11 cellular contexts compared by ENCODE assay signal in the genomic region with DNA sequence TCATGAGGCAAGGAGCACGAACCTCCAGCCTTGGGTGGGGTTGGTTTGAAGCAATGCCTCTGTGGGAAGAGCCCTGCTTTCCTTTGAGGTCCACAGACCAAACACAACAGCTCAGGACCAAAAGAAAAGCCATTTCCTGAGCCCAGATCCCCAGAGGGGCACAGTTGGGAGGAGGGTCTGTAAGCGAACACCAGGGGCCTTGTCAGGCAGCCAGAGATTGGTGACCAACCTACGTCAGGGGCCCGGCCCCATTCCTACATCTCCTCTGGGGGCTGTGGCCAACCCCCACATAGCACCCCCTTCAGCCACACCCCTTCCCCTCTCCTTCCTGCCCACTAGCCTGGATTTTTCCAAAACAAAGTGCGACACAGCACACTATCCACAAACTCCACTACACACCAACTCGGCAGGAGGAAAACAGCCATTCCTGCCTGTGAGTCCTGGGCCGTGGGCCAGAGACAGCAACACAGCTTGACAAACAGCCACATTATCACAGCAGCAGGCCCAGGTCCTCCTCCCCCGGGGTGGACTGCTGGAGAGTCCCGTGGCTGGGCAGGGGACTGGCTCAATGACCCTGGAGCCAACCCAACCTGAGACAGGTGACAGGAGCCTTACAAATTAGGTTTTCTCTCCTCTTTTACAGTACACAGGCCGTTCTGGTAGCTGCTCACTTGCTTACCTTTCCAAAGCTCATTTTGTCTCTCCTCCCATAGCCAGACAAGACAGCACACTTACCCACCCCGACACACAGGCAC.
A peak's percentile ranks its signal among the peaks of the same experiment; 100 is the strongest.
DNase-seq lines count a peak whose midpoint lies in the region; ATAC-seq and TF ChIP-seq lines count a peak whose summit lies in the region.
"Had no signal": no experiment of that assay in that cellular context is flagged by ENCODE, and none has a peak within 500 bp of the region (broad histone marks: within the 10 kb centered on the region; RNA-seq: fewer than 3 reads in every experiment).

No MANE protein-coding gene starts in this region.

- peaks cover 22% of the 10 kb centered on the region for H3K27me3 Mint-ChIP-seq in activated T-helper 1 cell treated with anti-CD3 and anti-CD28 coated beads, Interleukin-12 subunit alpha, Interleukin-12 subunit beta, Interleukin-2, Interleukin-4 antibody, amounts not matched to agents 30 ng/mL and 10 ng/mL and 1 ng/mL, durations not matched to agents 14 hours and 24 hours and 36 hours (ENCODE audit: insufficient read depth)

- DNase-seq in AG10803 (ENCODE audit: low read depth): peak; percentile 62
- DNase-seq in astrocyte of the hippocampus (ENCODE audit: low read depth, low spot score): peak; percentile 89
- DNase-seq in right cardiac atrium: peak; percentile 84 to 95 (median 94)
- peak in 6 of 10 donors; percentile 41 to 93 (median 54) for DNase-seq in posterior cingulate gyrus
- no peak for DNase-seq in activated T-helper 1 cell treated with anti-CD3 and anti-CD28 coated beads, Interleukin-12 subunit alpha, Interleukin-12 subunit beta, Interleukin-2, Interleukin-4 antibody, amounts not matched to agents 30 ng/mL and 10 ng/mL and 1 ng/mL, durations not matched to agents 14 hours and 24 hours and 36 hours (ENCODE audit: low spot score)
- DNase-seq in Kasumi-1 (lab: John Stamatoyannopoulos, UW): no peak
- no peak for DNase-seq in SW480 (ENCODE audit: low spot score)
- DNase-seq: activated naive CD8-positive, alpha-beta T cell treated with anti-CD3 and anti-CD28 coated beads for 36 hours; T-helper 9 cell had no signal

- peak; percentile 62 to 77 for ATAC-seq in right cardiac atrium
- no peak for ATAC-seq in HG02571 (IDR thresholded peaks at IDR 0.05; ENCODE audit: unreplicated experiment)

- no peak overlapping the region for H3K4me3 Mint-ChIP-seq in activated T-helper 1 cell treated with anti-CD3 and anti-CD28 coated beads, Interleukin-12 subunit alpha, Interleukin-12 subunit beta, Interleukin-2, Interleukin-4 antibody, amounts not matched to agents 30 ng/mL and 10 ng/mL and 1 ng/mL, durations not matched to agents 14 hours and 24 hours and 36 hours
- H3K4me3 Mint-ChIP-seq: activated naive CD8-positive, alpha-beta T cell treated with anti-CD3 and anti-CD28 coated beads for 36 hours had no signal

- no peak overlapping the region for H3K27ac Mint-ChIP-seq in activated T-helper 1 cell treated with anti-CD3 and anti-CD28 coated beads, Interleukin-12 subunit alpha, Interleukin-12 subunit beta, Interleukin-2, Interleukin-4 antibody, amounts not matched to agents 30 ng/mL and 10 ng/mL and 1 ng/mL, durations not matched to agents 14 hours and 24 hours and 36 hours
- H3K27ac Mint-ChIP-seq: activated naive CD8-positive, alpha-beta T cell treated with anti-CD3 and anti-CD28 coated beads for 36 hours had no signal

- no peaks in the 10 kb centered on the region for H3K9me3 ChIP-seq in right cardiac atrium (ENCODE audit: control insufficient read depth, low read length)

- H3K4me1 ChIP-seq in right cardiac atrium (ENCODE audit: control insufficient read depth, insufficient read depth, low read length): peaks cover 73% of the 10 kb centered on the region

- TF ChIP-seq CTCF in AG10803 (conservative IDR thresholded peaks at IDR 0.05; ENCODE audit: low read length): no peak

- no peaks in the 10 kb centered on the region for H3K4me1 Mint-ChIP-seq in activated T-helper 1 cell treated with anti-CD3 and anti-CD28 coated beads, Interleukin-12 subunit alpha, Interleukin-12 subunit beta, Interleukin-2, Interleukin-4 antibody, amounts not matched to agents 30 ng/mL and 10 ng/mL and 1 ng/mL, durations not matched to agents 14 hours and 24 hours and 36 hours (ENCODE audit: low read depth)

- H3K27ac ChIP-seq in right cardiac atrium (ENCODE audit: low read length): peak overlapping the region; percentile 97
- H3K27ac ChIP-seq: C4-2B had no signal

- WGBS in right cardiac atrium: 12% methylated on average over 11 of the region's 11 CpGs

- no peaks in the 10 kb centered on the region for H3K36me3 Mint-ChIP-seq in activated T-helper 1 cell treated with anti-CD3 and anti-CD28 coated beads, Interleukin-12 subunit alpha, Interleukin-12 subunit beta, Interleukin-2, Interleukin-4 antibody, amounts not matched to agents 30 ng/mL and 10 ng/mL and 1 ng/mL, durations not matched to agents 14 hours and 24 hours and 36 hours (ENCODE audit: low read depth)
- H3K36me3 Mint-ChIP-seq: activated naive CD8-positive, alpha-beta T cell treated with anti-CD3 and anti-CD28 coated beads for 36 hours had no signal

- intact Hi-C loops in right cardiac atrium (cut with DNase I) (loop anchor here in 2 of 4 donors (5.0 kb wide), 2 partner anchors 33 to 38 kb away; no protein-coding TSS in a partner anchor), posterior cingulate gyrus (cut with DNase I) (loop anchor here (5.0 kb wide), 1 partner anchor 38 kb away; no protein-coding TSS in a partner anchor)
- intact Hi-C loops in activated T-helper 1 cell treated with anti-CD3 and anti-CD28 coated beads, Interleukin-12 subunit alpha, Interleukin-12 subunit beta, Interleukin-2, Interleukin-4 antibody, amounts not matched to agents 30 ng/mL and 10 ng/mL and 1 ng/mL, durations not matched to agents 14 hours and 24 hours and 36 hours (cut with micrococcal nuclease): no loop called here

- H3K4me3 ChIP-seq in AG10803 (ENCODE audit: low read length) (no peak overlapping the region), right cardiac atrium (ENCODE audit: low read length) (no peak overlapping the region)

- no peaks in the 10 kb centered on the region for H3K9me3 Mint-ChIP-seq in activated T-helper 1 cell treated with anti-CD3 and anti-CD28 coated beads, Interleukin-12 subunit alpha, Interleukin-12 subunit beta, Interleukin-2, Interleukin-4 antibody, amounts not matched to agents 30 ng/mL and 10 ng/mL and 1 ng/mL, durations not matched to agents 14 hours and 24 hours and 36 hours
- H3K9me3 Mint-ChIP-seq: activated naive CD8-positive, alpha-beta T cell treated with anti-CD3 and anti-CD28 coated beads for 36 hours had no signal

- H3K27me3 ChIP-seq in right cardiac atrium (ENCODE audit: control insufficient read depth, insufficient read depth): no peaks in the 10 kb centered on the region

Comparison
In these comparisons a context has a peak if more than half of its experiments do, and no peak if none do; other contexts are left out.
1. DNase-seq: peak in AG10803 (single experiment), astrocyte of the hippocampus (single experiment), right cardiac atrium (3 of 3) and posterior cingulate gyrus (6 of 10); none in activated T-helper 1 cell treated with anti-CD3 and anti-CD28 coated beads, Interleukin-12 subunit alpha, Interleukin-12 subunit beta, Interleukin-2, Interleukin-4 antibody, amounts not matched to agents 30 ng/mL and 10 ng/mL and 1 ng/mL, durations not matched to agents 14 hours and 24 hours and 36 hours (single experiment), Kasumi-1 (0 of 2) and SW480 (single experiment).